8 cellular contexts compared by ENCODE assay signal in the genomic region with DNA sequence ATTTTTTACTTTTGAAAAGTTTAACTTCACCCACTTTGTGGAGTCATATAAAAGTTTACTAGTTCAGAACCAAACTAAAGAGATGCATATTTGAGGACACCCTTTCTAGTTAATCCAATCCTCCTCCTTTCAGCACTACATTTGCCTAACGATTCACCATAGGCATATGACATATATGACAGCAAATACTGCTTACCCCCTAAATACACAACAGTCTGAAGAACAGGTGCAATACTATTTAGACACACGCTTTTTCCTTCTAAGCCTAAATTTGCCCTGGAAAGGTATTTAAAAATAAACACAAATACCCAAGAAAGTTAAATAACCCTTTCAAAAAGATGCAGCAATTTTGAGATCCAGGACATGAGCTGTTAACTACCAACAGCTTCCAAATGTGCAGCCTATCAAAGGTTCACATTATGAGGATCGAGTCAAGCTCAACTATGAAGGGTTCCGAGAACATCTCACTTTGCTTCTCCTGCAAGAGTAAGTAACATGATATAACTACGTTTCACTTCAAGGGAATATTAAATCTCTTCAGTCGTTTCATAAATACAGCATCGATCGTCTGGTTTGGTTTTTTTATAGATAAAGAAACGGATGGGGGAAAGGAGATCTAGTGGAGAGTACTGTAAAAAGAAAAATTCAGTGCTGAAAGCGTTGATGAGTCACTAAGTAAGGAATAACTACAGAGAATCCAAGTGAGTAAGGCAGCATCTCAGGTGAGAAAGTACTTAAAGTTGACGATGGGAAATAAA. TPM values are rescaled to one million over a fixed set of nuclear protein-coding genes. Genes with fewer than 3 reads are reported as not detected.
DNase-seq lines count a peak whose midpoint lies in the region; ATAC-seq and TF ChIP-seq lines count a peak whose summit lies in the region.

No MANE protein-coding gene starts in this region.

- H3K27ac Mint-ChIP-seq in T-helper 17 cell: peak overlapping the region; percentile 98

- ATAC-seq in T-helper 17 cell (no peak), foreskin keratinocyte (peak; percentile 22), GM21447 (IDR thresholded peaks at IDR 0.05; ENCODE audit: unreplicated experiment) (no peak)

- peaks cover 5% of the 10 kb centered on the region for H3K4me1 ChIP-seq in foreskin keratinocyte

- peaks cover 8% of the 10 kb centered on the region for H3K36me3 Mint-ChIP-seq in T-helper 17 cell (ENCODE audit: low read depth)

- TF ChIP-seq CTCF in foreskin keratinocyte (conservative IDR thresholded peaks at IDR 0.05) (no peak), retinal pigment epithelial cell (conservative IDR thresholded peaks at IDR 0.05; ENCODE audit: low read depth, low read length) (no peak)

- H3K4me3 ChIP-seq in retinal pigment epithelial cell (ENCODE audit: low read length): peak overlapping the region; percentile 97

- H3K4me3 Mint-ChIP-seq in T-helper 17 cell: peak overlapping the region; percentile 99

- peaks cover 39% of the 10 kb centered on the region for H3K4me1 Mint-ChIP-seq in T-helper 17 cell

- DNase-seq in NOMO-1 treated with DMSO at 0.1 percent for 48 hours (lab: John Stamatoyannopoulos, UW; ENCODE audit: unreplicated experiment): peak; percentile 26
- DNase-seq in NOMO-1 treated with dmso at 0.1 percent for 144 hours (lab: John Stamatoyannopoulos, UW; ENCODE audit: unreplicated experiment): no peak
- no peak for DNase-seq in T-helper 17 cell
- DNase-seq in foreskin keratinocyte: peak in 1 of 2 donors; percentile 47
- no peak for DNase-seq in retinal pigment epithelial cell (ENCODE audit: low read depth)
- no peak for DNase-seq in effector CD8-positive, alpha-beta T cell (lab: John Stamatoyannopoulos, UW)
- DNase-seq in globus pallidus (ENCODE audit: low spot score): no peak

- H3K27me3 Mint-ChIP-seq in T-helper 17 cell: no peaks in the 10 kb centered on the region

- no peaks in the 10 kb centered on the region for H3K27me3 ChIP-seq in foreskin keratinocyte

- H3K27ac ChIP-seq in foreskin keratinocyte: peak overlapping the region; percentile 76

- no peaks in the 10 kb centered on the region for H3K9me3 ChIP-seq in T-helper 17 cell (ENCODE audit: control insufficient read depth, low read length, poor library complexity, severe bottlenecking)

RNA-seq across cellular contexts. Expression of a gene that starts 0.7 kb away (rescaled TPM):
- total RNA-seq in T-helper 17 cell (10 to 100 TPM; 11.7 to 14.0 TPM), foreskin keratinocyte (5.5 and 5.7 TPM in 2 replicates)
- 5.1 and 6.0 TPM in 2 replicates for polyA plus RNA-seq in foreskin keratinocyte

RNA-seq across cellular contexts. Expression of a gene that starts 1.4 kb away (rescaled TPM):
- 10 to 100 TPM; 23.1 to 25.1 TPM for total RNA-seq in T-helper 17 cell
- total RNA-seq in foreskin keratinocyte: 35.8 and 40.7 TPM in 2 replicates
- 6.5 and 8.1 TPM in 2 replicates for polyA plus RNA-seq in foreskin keratinocyte
